Comparison of ENCODE assay signal across 18 cellular contexts in the genomic region with DNA sequence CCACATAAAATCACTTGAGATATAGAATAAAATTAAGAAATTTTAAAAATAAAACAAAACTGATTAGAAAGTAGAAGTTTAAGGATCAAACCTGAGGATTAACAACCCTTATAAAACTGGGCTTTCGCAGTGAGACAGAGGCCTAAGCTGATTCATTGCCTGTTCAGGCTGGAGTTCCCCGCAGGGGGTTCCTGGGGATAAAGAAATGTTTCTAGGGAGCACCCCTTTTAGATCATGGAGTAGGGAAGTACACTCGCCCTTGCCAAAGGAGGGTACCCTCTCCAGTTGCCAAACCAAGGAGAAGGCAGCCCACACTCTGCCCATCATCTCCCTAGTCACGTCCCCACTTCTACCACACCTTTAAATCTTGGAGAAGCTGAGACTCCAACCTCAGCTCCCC. TPM values are rescaled to one million over a fixed set of nuclear protein-coding genes. Genes with fewer than 3 reads are reported as not detected.
DNase-seq lines count a peak whose midpoint lies in the region; ATAC-seq and TF ChIP-seq lines count a peak whose summit lies in the region.
"Had no signal": no experiment of that assay in that cellular context is flagged by ENCODE, and none has a peak within 500 bp of the region (broad histone marks: within the 10 kb centered on the region; RNA-seq: fewer than 3 reads in every experiment).

No MANE protein-coding gene starts in this region.

- H3F3A ChIP-seq in smooth muscle cell (ENCODE audit: low read depth) = peaks cover 10% of the 10 kb centered on the region

- H3K9ac ChIP-seq in smooth muscle cell (ENCODE audit: low read depth) = no peak overlapping the region

- peak overlapping the region; percentile 19 for H3K4me3 Mint-ChIP-seq in activated T-cell treated with anti-CD3 and anti-CD28 coated beads, Interleukin-2, amount 50 U/mL, for 4 hours
- no peak overlapping the region for H3K4me3 Mint-ChIP-seq in activated T-cell treated with anti-CD3 and anti-CD28 coated beads, Interleukin-2, amount 50 U/mL, for 72 hours
- no peak overlapping the region for H3K4me3 Mint-ChIP-seq in T-cell
- H3K4me3 Mint-ChIP-seq in effector memory CD8-positive, alpha-beta T cell = peak overlapping the region in 1 of 2 donors; percentile 32

- no peak overlapping the region for H3K27ac Mint-ChIP-seq in activated T-cell treated with anti-CD3 and anti-CD28 coated beads, Interleukin-2, amount 50 U/mL, for 72 hours
- peak overlapping the region; percentile 15 to 48 for H3K27ac Mint-ChIP-seq in T-cell
- peak overlapping the region; percentile 85 to 98 for H3K27ac Mint-ChIP-seq in effector memory CD8-positive, alpha-beta T cell

- H3K4me1 Mint-ChIP-seq in activated T-cell treated with anti-CD3 and anti-CD28 coated beads, Interleukin-2, amount 50 U/mL, for 4 hours (ENCODE audit: low read depth) = peaks cover 61% of the 10 kb centered on the region
- peaks cover 53% of the 10 kb centered on the region for H3K4me1 Mint-ChIP-seq in activated T-cell treated with anti-CD3 and anti-CD28 coated beads, Interleukin-2, amount 50 U/mL, for 72 hours (ENCODE audit: low read depth)
- H3K4me1 Mint-ChIP-seq in T-cell = peaks cover 37 to 75% (median 73%) of the 10 kb centered on the region in 3 donors
- peaks cover 42 to 65% of the 10 kb centered on the region in 2 donors for H3K4me1 Mint-ChIP-seq in effector memory CD8-positive, alpha-beta T cell (ENCODE audit: low read depth in 2 of 2)

- peaks cover 23% of the 10 kb centered on the region for H3K36me3 Mint-ChIP-seq in activated T-cell treated with anti-CD3 and anti-CD28 coated beads, Interleukin-2, amount 50 U/mL, for 4 hours (ENCODE audit: insufficient read depth)
- H3K36me3 Mint-ChIP-seq in activated T-cell treated with anti-CD3 and anti-CD28 coated beads, Interleukin-2, amount 50 U/mL, for 72 hours (ENCODE audit: insufficient read depth in 2 of 2) = peaks cover 2 to 3% of the 10 kb centered on the region in 2 donors
- peaks cover 48% of the 10 kb centered on the region for H3K36me3 Mint-ChIP-seq in T-cell
- peaks cover 72% of the 10 kb centered on the region for H3K36me3 Mint-ChIP-seq in effector memory CD8-positive, alpha-beta T cell (ENCODE audit: insufficient read depth)

- H3K4me2 ChIP-seq in smooth muscle cell = no peak overlapping the region

- CTCF ChIA-PET in T-cell (lab: Charles Lee) = interaction anchor here in 1 of 2 donors (1.3 kb wide), 1 partner anchor 8 kb away, joined by 3 read pairs; no protein-coding TSS in a partner anchor

- in situ Hi-C loops in ACHN (cut with HindIII; ENCODE audit: low pct_ligation_motif_present, low pct_unique_long_range_greater_than_20kb, low sequenced_read_pairs) = no loop called here

- H3K27me3 ChIP-seq in smooth muscle cell (ENCODE audit: low read depth) = no peaks in the 10 kb centered on the region

- no peak overlapping the region for H3K4me3 ChIP-seq in smooth muscle cell

- no peak for DNase-seq in activated T-cell treated with anti-CD3 and anti-CD28 coated beads, Interleukin-2, amount 50 U/mL, for 4 hours
- DNase-seq in activated T-cell treated with anti-CD3 and anti-CD28 coated beads, Interleukin-2, amount 50 U/mL, for 72 hours = no peak
- DNase-seq in T-cell (no peak), smooth muscle cell (lab: John Stamatoyannopoulos, UW; ENCODE audit: unreplicated experiment) (no peak), GDM1 (lab: John Stamatoyannopoulos, UW) (no peak), ACHN (no peak), D341Med (ENCODE audit: low spot score) (no peak)
- no peak for DNase-seq in effector memory CD8-positive, alpha-beta T cell
- DNase-seq: Calu3; CD4-positive, CD25-positive, alpha-beta regulatory T cell; DND-41; GF-D8; H7; Karpas-422; NCI-H1930; NCI-H2171 treated with DMSO at 0.1 percent for 48 hours; NCI-H774; Right ventricle myocardium superior had no signal

- peaks cover 29% of the 10 kb centered on the region for H3K4me1 ChIP-seq in smooth muscle cell (ENCODE audit: low read depth)

- H3K36me3 ChIP-seq in smooth muscle cell (ENCODE audit: low read depth) = peaks cover 4% of the 10 kb centered on the region

- no peak overlapping the region for H2AFZ ChIP-seq in smooth muscle cell (ENCODE audit: low read depth)

- H4K20me1 ChIP-seq in smooth muscle cell (ENCODE audit: low read depth) = peaks cover 17% of the 10 kb centered on the region

- peak overlapping the region; percentile 25 for H3K27ac ChIP-seq in smooth muscle cell (ENCODE audit: low read depth)

- no peak for ATAC-seq in activated T-cell treated with anti-CD3 and anti-CD28 coated beads, Interleukin-2, amount 50 U/mL, for 4 hours
- ATAC-seq in activated T-cell treated with anti-CD3 and anti-CD28 coated beads, Interleukin-2, amount 50 U/mL, for 72 hours (replicated peaks in 1 of 2) = no peak
- no peak for ATAC-seq in T-cell (replicated peaks in 1 of 4)
- ATAC-seq in effector memory CD8-positive, alpha-beta T cell (replicated peaks) = no peak

- H3K27me3 Mint-ChIP-seq in activated T-cell treated with anti-CD3 and anti-CD28 coated beads, Interleukin-2, amount 50 U/mL, for 4 hours (ENCODE audit: low read depth) = no peaks in the 10 kb centered on the region
- no peaks in the 10 kb centered on the region for H3K27me3 Mint-ChIP-seq in activated T-cell treated with anti-CD3 and anti-CD28 coated beads, Interleukin-2, amount 50 U/mL, for 72 hours (ENCODE audit: low read depth)
- H3K27me3 Mint-ChIP-seq in T-cell = no peaks in the 10 kb centered on the region
- no peaks in the 10 kb centered on the region for H3K27me3 Mint-ChIP-seq in effector memory CD8-positive, alpha-beta T cell
- H3K27me3 Mint-ChIP-seq: CD4-positive, CD25-positive, alpha-beta regulatory T cell had no signal

- H3K79me2 ChIP-seq in smooth muscle cell (ENCODE audit: low read depth) = peaks cover 58% of the 10 kb centered on the region

- no peaks in the 10 kb centered on the region for H3K9me3 Mint-ChIP-seq in activated T-cell treated with anti-CD3 and anti-CD28 coated beads, Interleukin-2, amount 50 U/mL, for 4 hours
- no peaks in the 10 kb centered on the region for H3K9me3 Mint-ChIP-seq in activated T-cell treated with anti-CD3 and anti-CD28 coated beads, Interleukin-2, amount 50 U/mL, for 72 hours
- H3K9me3 Mint-ChIP-seq in T-cell = no peaks in the 10 kb centered on the region
- H3K9me3 Mint-ChIP-seq in effector memory CD8-positive, alpha-beta T cell = no peaks in the 10 kb centered on the region
- H3K9me3 Mint-ChIP-seq: CD4-positive, CD25-positive, alpha-beta regulatory T cell had no signal

- H3K9me3 ChIP-seq in smooth muscle cell (replicated peaks; ENCODE audit: low read depth) = no peaks in the 10 kb centered on the region

- no peak for TF ChIP-seq CTCF in smooth muscle cell (IDR thresholded peaks at IDR 0.05; ENCODE audit: borderline replicate concordance, insufficient read depth, poor library complexity, severe bottlenecking)

- WGBS in smooth muscle cell (ENCODE audit: low lambda C conversion rate) = 88% methylated on average over 4 of the region's 4 CpGs

- POLR2A ChIA-PET in T-cell (lab: Charles Lee) = no interaction called here

RNA-seq across cellular contexts. Expression of a gene that starts 6.8 kb away (rescaled TPM):
- 1 to 10 TPM; 5.7 to 7.9 (median 6.1) TPM for total RNA-seq in activated T-cell treated with anti-CD3 and anti-CD28 coated beads, Interleukin-2, amount 50 U/mL, for 4 hours
- total RNA-seq in activated T-cell treated with anti-CD3 and anti-CD28 coated beads, Interleukin-2, amount 50 U/mL, for 72 hours = 1 to 10 TPM; 6.3 to 10.0 TPM
- total RNA-seq in T-cell = 100 to 1,000 TPM in 1 of 5 donors, 10 to 100 TPM in 4; 42.9 to 102 (median 53.5) TPM
- 199 and 231 TPM in 2 replicates for total RNA-seq in smooth muscle cell
- 158 and 200 TPM in 2 replicates for polyA plus RNA-seq in smooth muscle cell

RNA-seq across cellular contexts. Expression of a gene that starts 24.1 kb away (rescaled TPM):
- 100 to 1,000 TPM; 149 to 157 (median 152) TPM for total RNA-seq in activated T-cell treated with anti-CD3 and anti-CD28 coated beads, Interleukin-2, amount 50 U/mL, for 4 hours
- total RNA-seq in activated T-cell treated with anti-CD3 and anti-CD28 coated beads, Interleukin-2, amount 50 U/mL, for 72 hours = 10 to 100 TPM; 78.2 to 80.1 TPM
- total RNA-seq in T-cell (100 to 1,000 TPM in 2 of 5 donors, 10 to 100 TPM in 3; 53.7 to 122 (median 66.5) TPM), smooth muscle cell (44.1 and 48.9 TPM in 2 replicates)
- polyA plus RNA-seq in smooth muscle cell = 26.2 and 45.0 TPM in 2 replicates

Comparison
In these comparisons a context has a peak if more than half of its experiments do, and no peak if none do; other contexts are left out.
1. RNA of a gene that starts 6.8 kb away (total RNA-seq): 199 to 231 TPM in smooth muscle cell and 42.9 to 102 TPM in T-cell; 6.3 to 10.0 TPM in activated T-cell treated with anti-CD3 and anti-CD28 coated beads, Interleukin-2, amount 50 U/mL, for 72 hours and 5.7 to 7.9 TPM in activated T-cell treated with anti-CD3 and anti-CD28 coated beads, Interleukin-2, amount 50 U/mL, for 4 hours; every median in the first group is over 4 times any median in the second.